ENCODE assay signal across 1 cellular context in the genomic region with DNA sequence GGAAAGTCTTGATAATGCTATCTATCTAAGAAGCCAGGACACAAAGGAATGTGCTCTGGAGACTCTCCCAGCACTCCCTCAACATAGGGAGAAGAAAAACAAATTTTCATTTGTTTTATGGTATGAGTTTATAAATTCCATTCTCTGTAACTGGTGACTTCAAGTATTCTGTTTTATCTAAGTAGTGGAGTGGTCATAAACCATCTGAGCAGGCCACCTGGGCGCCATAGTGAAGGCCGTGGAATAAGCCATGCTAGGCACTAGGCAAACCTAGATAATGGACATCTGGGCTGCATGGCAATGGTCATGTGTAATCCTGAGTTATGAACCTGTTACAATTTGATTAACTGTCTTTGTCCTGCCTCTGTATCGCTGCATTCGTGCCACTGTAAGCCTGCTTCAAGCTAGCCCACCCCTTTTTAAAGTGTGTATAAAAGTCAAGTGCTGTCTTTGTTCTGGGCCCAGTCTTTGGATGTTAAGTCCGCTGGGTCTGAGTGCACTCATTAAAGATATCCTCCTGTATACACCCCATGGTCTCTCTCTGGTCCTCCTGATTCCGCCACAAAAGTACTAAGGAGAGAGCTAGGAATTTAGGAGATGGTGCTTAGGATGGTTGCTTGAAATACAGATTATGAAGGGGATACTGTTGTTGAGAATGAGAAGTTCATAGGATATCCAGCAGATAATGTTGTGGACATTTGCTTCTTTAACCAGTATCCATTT.
TF ChIP-seq lines count a peak whose summit lies in the region.

No MANE protein-coding gene starts in this region.

TF ChIP-seq in GM12891, 5 proteins besides CTCF, POLR2A, EP300 and RAD21:
- no peak for TF ChIP-seq POLR2AphosphoS5 (IDR thresholded peaks at IDR 0.05; ENCODE audit: low read depth, low read length)
- no peak for TF ChIP-seq PAX5 (IDR thresholded peaks at IDR 0.05; ENCODE audit: insufficient read depth, low read length, severe bottlenecking)
TF ChIP-seq in GM12891: peak in this region for 0.
